Comparison of ENCODE assay signal across 1 cellular context in the genomic region with DNA sequence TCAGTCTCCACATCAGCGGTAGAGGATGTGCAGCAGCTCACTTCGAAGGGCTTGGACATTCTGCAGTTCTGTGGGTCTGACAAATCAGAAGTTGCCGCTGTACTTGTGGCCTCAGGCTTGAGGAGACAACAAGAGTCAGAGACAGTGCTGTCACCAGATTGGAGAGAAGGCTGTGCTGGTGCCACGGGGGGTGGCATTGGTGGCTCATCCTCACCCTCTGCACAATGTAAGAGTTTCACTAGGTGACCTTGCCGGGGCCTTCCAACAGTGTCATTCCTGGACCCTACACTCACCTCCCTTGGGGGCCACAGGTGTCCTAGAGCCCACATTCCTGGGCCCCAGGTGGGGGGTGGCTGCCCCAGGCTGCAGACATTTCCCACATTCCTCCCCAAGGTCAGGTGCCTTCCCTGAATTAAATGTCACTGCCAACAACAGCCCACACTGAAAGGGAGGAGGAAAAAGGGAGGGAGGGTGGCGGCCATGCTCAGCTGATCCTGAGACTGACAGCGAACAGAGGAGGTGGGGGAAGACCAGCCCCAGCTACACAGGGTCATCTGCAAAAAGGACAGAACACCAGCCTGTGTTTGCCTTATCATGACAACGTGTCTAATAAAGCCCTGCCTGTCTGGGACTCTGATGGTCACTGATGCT.
A peak's percentile ranks its signal among the peaks of the same experiment; 100 is the strongest.
TF ChIP-seq lines count a peak whose summit lies in the region.

No MANE protein-coding gene starts in this region.

TF ChIP-seq in K562, 482 proteins besides CTCF, POLR2A, EP300 and RAD21:
- TF ChIP-seq, protein P1, sequence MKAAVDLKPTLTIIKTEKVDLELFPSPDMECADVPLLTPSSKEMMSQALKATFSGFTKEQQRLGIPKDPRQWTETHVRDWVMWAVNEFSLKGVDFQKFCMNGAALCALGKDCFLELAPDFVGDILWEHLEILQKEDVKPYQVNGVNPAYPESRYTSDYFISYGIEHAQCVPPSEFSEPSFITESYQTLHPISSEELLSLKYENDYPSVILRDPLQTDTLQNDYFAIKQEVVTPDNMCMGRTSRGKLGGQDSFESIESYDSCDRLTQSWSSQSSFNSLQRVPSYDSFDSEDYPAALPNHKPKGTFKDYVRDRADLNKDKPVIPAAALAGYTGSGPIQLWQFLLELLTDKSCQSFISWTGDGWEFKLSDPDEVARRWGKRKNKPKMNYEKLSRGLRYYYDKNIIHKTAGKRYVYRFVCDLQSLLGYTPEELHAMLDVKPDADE (conservative IDR thresholded peaks at IDR 0.05; ENCODE audit: control insufficient read depth, low read depth, low read length), result no peak
- TF ChIP-seq HDAC8 (tag; IDR thresholded peaks at IDR 0.05) (no peak), CHD4 (IDR thresholded peaks at IDR 0.05; ENCODE audit: insufficient read depth, insufficient replicate concordance, low read depth, low read length, poor library complexity, severe bottlenecking) (no peak)
- TF ChIP-seq, protein P2, sequence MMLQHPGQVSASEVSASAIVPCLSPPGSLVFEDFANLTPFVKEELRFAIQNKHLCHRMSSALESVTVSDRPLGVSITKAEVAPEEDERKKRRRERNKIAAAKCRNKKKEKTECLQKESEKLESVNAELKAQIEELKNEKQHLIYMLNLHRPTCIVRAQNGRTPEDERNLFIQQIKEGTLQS (IDR thresholded peaks at IDR 0.05), result no peak
- TF ChIP-seq, protein P2 (CRISPR knock-in tag; conservative IDR thresholded peaks at IDR 0.05), result no peak
- TF ChIP-seq, protein P3, sequence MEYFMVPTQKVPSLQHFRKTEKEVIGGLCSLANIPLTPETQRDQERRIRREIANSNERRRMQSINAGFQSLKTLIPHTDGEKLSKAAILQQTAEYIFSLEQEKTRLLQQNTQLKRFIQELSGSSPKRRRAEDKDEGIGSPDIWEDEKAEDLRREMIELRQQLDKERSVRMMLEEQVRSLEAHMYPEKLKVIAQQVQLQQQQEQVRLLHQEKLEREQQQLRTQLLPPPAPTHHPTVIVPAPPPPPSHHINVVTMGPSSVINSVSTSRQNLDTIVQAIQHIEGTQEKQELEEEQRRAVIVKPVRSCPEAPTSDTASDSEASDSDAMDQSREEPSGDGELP (CRISPR knock-in tag; IDR thresholded peaks at IDR 0.05; ENCODE audit: borderline replicate concordance), result peak; percentile 49; the same call in 1 of the 2 replicates
TF ChIP-seq in K562: peak in this region for 1.
